ENCODE assay signal across 18 cellular contexts in the genomic region with DNA sequence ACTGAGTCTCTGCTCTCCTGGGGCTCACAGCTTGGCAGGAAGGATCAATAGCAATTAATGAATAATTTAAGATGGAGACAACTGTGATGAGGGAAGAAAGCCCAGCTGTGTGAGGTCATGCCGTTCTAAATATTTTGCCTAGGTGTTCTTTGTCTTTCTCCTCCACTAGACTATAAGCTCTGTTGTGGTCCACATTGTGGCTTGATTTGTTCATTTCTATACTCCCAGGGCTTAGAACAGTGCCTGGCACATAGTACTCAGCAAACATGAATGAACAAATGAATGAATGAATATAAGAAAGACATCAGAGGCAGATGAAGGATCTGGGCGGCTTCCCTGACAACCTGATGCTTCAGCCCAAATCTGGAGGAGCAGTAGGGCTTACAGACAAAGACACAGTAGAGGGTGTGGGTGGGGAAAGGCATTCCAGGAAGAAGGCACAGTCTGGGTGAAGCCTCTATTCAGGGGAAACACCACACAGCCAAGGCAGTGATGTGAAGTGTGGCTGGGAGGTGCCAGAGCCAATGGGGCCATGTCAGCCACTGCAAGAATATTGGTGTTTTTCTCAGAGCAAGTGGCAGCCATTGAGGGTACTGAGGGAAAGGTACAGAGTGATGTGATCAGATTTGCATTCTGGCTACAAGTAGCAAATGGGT. TPM values are rescaled to one million over a fixed set of nuclear protein-coding genes. Genes with fewer than 3 reads are reported as not detected.
DNase-seq lines count a peak whose midpoint lies in the region; ATAC-seq and TF ChIP-seq lines count a peak whose summit lies in the region.
"Had no signal": no experiment of that assay in that cellular context is flagged by ENCODE, and none has a peak within 500 bp of the region (broad histone marks: within the 10 kb centered on the region; RNA-seq: fewer than 3 reads in every experiment).

No MANE protein-coding gene starts in this region.

- CTCF ChIA-PET in mammary epithelial cell (lab: Charles Lee; ENCODE audit: low non-redundant PET), result no interaction called here

- in situ Hi-C loops in mammary epithelial cell (cut with MboI; ENCODE audit: low sequenced_read_pairs in 2 of 2), result loop anchor here in 1 of 2 donors (25.0 kb wide), 2 partner anchors 577 to 802 kb away; no protein-coding TSS in a partner anchor

- H2BK120ac ChIP-seq in neuronal stem cell (ENCODE audit: low read depth, low read length), result no peak overlapping the region

- no peak overlapping the region for H4K8ac ChIP-seq in neuronal stem cell (ENCODE audit: low read depth, low read length)

- dilution Hi-C loops in mammary epithelial cell (cut with HindIII; ENCODE audit: low sequenced_read_pairs), result no loop called here

- H3K27ac ChIP-seq in heart right ventricle (peak overlapping the region in 9 of 10 donors; percentile 50 to 77 (median 70)), mammary epithelial cell (ENCODE audit: insufficient read depth, low read depth, low read length) (peak overlapping the region; percentile 99), psoas muscle (peak overlapping the region; percentile 99), aorta (ENCODE audit: low read depth in 1 of 2, low read length in 2 of 2) (peak overlapping the region; percentile 49 to 79), neuronal stem cell (replicated peaks; ENCODE audit: low read length) (no peak overlapping the region)
- H3K27ac ChIP-seq: cardiac muscle cell, esophagus muscularis mucosa, PC-9 had no signal

- H2BK5ac ChIP-seq in neuronal stem cell (ENCODE audit: low read length), result no peak overlapping the region

- H3K36me3 ChIP-seq in heart right ventricle, result no peaks in the 10 kb centered on the region
- peaks cover 3% of the 10 kb centered on the region for H3K36me3 ChIP-seq in mammary epithelial cell (ENCODE audit: insufficient read depth, low read length)
- H3K36me3 ChIP-seq in psoas muscle (ENCODE audit: insufficient read depth in 1 of 2, low read depth in 1 of 2), result no peaks in the 10 kb centered on the region
- H3K36me3 ChIP-seq in aorta (ENCODE audit: control insufficient read depth in 1 of 2, insufficient read depth in 2 of 2, low read length in 1 of 2), result no peaks in the 10 kb centered on the region
- no peaks in the 10 kb centered on the region for H3K36me3 ChIP-seq in neuronal stem cell (replicated peaks in 1 of 2; ENCODE audit: control insufficient read depth in 2 of 2, insufficient read depth in 2 of 2, low read length in 2 of 2)
- H3K36me3 ChIP-seq: cardiac muscle cell, esophagus muscularis mucosa had no signal

- H3K14ac ChIP-seq in neuronal stem cell (ENCODE audit: low read length), result no peak overlapping the region

- peak overlapping the region; percentile 69 for H3K4me2 ChIP-seq in mammary epithelial cell (ENCODE audit: insufficient read depth, low read depth, low read length)
- no peak overlapping the region for H3K4me2 ChIP-seq in neuronal stem cell (ENCODE audit: insufficient read depth, low read length, poor library complexity, severe bottlenecking)
- H3K4me2 ChIP-seq: PC-9 had no signal

- H3K79me1 ChIP-seq in neuronal stem cell (ENCODE audit: low read depth, low read length), result no peaks in the 10 kb centered on the region

- H3K9me3 ChIP-seq in heart right ventricle, result no peaks in the 10 kb centered on the region
- H3K9me3 ChIP-seq in mammary epithelial cell (replicated peaks; ENCODE audit: insufficient read depth, low read length), result no peaks in the 10 kb centered on the region
- no peaks in the 10 kb centered on the region for H3K9me3 ChIP-seq in psoas muscle
- H3K9me3 ChIP-seq in aorta (ENCODE audit: control insufficient read depth, low read length), result no peaks in the 10 kb centered on the region
- H3K9me3 ChIP-seq in neuronal stem cell (replicated peaks in 1 of 2; ENCODE audit: control insufficient read depth in 2 of 2, insufficient read depth in 1 of 2, low read depth in 1 of 2, low read length in 2 of 2), result no peaks in the 10 kb centered on the region
- H3K9me3 ChIP-seq: esophagus muscularis mucosa had no signal

- DNase-seq in heart right ventricle (no peak), Right ventricle myocardium superior (no peak), mammary epithelial cell (no peak), psoas muscle (no peak), aorta (no peak), neuronal stem cell (ENCODE audit: low spot score) (no peak), AG08396 (ENCODE audit: low spot score) (no peak)
- DNase-seq: activated CD4-positive, alpha-beta T cell treated with anti-CD3 and anti-CD28 coated beads for 4 hours; CD4-positive, alpha-beta memory T cell; DMS53; immature natural killer cell; naive B cell; NCI-H1436 treated with DMSO at 0.1 percent for 48 hours; PC-9; stimulated activated CD4-positive, alpha-beta T cell treated with anti-CD3 and anti-CD28 coated beads, Interleukin-12 subunit alpha, Interleukin-12 subunit beta, amount 100 ng/mL, for 4 hours had no signal

- no peak overlapping the region for H2BK15ac ChIP-seq in neuronal stem cell (ENCODE audit: low read length)

- no TSS peak for BruUV-seq in mammary epithelial cell (replicated peaks; lab: Mats Ljungman, UMichigan)

- peaks cover 89% of the 10 kb centered on the region for H3K79me2 ChIP-seq in mammary epithelial cell (ENCODE audit: insufficient read depth, low read length)

- H2AK5ac ChIP-seq in neuronal stem cell (ENCODE audit: low read depth, low read length), result no peak overlapping the region

- H3K4me3 ChIP-seq in heart right ventricle, result no peak overlapping the region
- no peak overlapping the region for H3K4me3 ChIP-seq in mammary epithelial cell (replicated peaks in 1 of 3; ENCODE audit: insufficient read depth in 1 of 3, low read depth in 2 of 3, low read length in 3 of 3)
- H3K4me3 ChIP-seq in psoas muscle, result no peak overlapping the region
- H3K4me3 ChIP-seq in aorta (ENCODE audit: low read length in 2 of 2), result no peak overlapping the region
- no peak overlapping the region for H3K4me3 ChIP-seq in neuronal stem cell (ENCODE audit: low read length in 2 of 2)
- H3K4me3 ChIP-seq: cardiac muscle cell, esophagus muscularis mucosa, PC-9 had no signal

- ATAC-seq in heart right ventricle (no peak), Right ventricle myocardium superior (ENCODE audit: poor library complexity) (no peak), psoas muscle (no peak), aorta (ENCODE audit: low FRiP score) (no peak), GM19395 (IDR thresholded peaks at IDR 0.05; ENCODE audit: unreplicated experiment) (no peak)

- H3K23ac ChIP-seq in neuronal stem cell (ENCODE audit: low read depth, low read length, poor library complexity), result no peak overlapping the region

- intact Hi-C loops in heart right ventricle (cut with DNase I), result loop anchor here in 6 of 10 donors (5.0 to 10.0 kb wide), 7 partner anchors 67 to 430 kb away; no protein-coding TSS in a partner anchor
- intact Hi-C loops in Right ventricle myocardium superior (cut with DNase I), result no loop called here
- intact Hi-C loops in mammary epithelial cell (cut with micrococcal nuclease), result loop anchor here (1.0 to 10.0 kb wide), 6 partner anchors 19 to 1170 kb away; partner anchors contain the start of gene HSBP1
- intact Hi-C loops in psoas muscle (cut with DNase I), result loop anchor here in 1 of 2 donors (5.0 to 10.0 kb wide), 4 partner anchors 82 to 430 kb away; no protein-coding TSS in a partner anchor
- intact Hi-C loops in aorta (cut with DNase I), result loop anchor here (5.0 to 10.0 kb wide), 5 partner anchors 62 to 430 kb away; no protein-coding TSS in a partner anchor

- TF ChIP-seq CTCF in heart right ventricle (IDR thresholded peaks at IDR 0.05) (no peak), mammary epithelial cell (conservative IDR thresholded peaks at IDR 0.05 in 1 of 2, IDR thresholded peaks at IDR 0.05 in 1 of 2; ENCODE audit: extremely low read depth in 1 of 2, insufficient read depth in 1 of 2, low read depth in 1 of 2, low read length in 2 of 2) (no peak), psoas muscle (IDR thresholded peaks at IDR 0.05) (no peak)

- H3K9ac ChIP-seq in mammary epithelial cell (ENCODE audit: insufficient read depth, low read length), result peak overlapping the region; percentile 74
- H3K9ac ChIP-seq in neuronal stem cell (ENCODE audit: low read depth, low read length, poor library complexity), result no peak overlapping the region

- WGBS in heart right ventricle, 2 donors, result 76 to 90% methylated on average over 2 of the region's 2 CpGs
- 71% methylated on average over 1 of the region's 2 CpGs for WGBS in mammary epithelial cell (ENCODE audit: low coverage, missing lambda C conversion rate)
- 59 to 70% (median 61%) methylated on average over 2 of the region's 2 CpGs for WGBS in psoas muscle, 3 donors
- 83 to 84% methylated on average over 2 of the region's 2 CpGs for WGBS in aorta, 2 donors
- no CpG with 5 or more reads among the region's 2 CpGs for WGBS in neuronal stem cell (ENCODE audit: extremely low coverage in 2 of 2, insufficient read length in 2 of 2, insufficient replicate concordance in 1 of 2), 2 donors

- H3K4me1 ChIP-seq in heart right ventricle (peaks cover 16 to 85% (median 64%) of the 10 kb centered on the region in 9 donors), mammary epithelial cell (ENCODE audit: insufficient read depth, low read length) (peaks cover 94% of the 10 kb centered on the region), psoas muscle (peaks cover 73% of the 10 kb centered on the region), aorta (ENCODE audit: control insufficient read depth in 1 of 2, insufficient read depth in 2 of 2, low read length in 2 of 2) (peaks cover 2 to 4% of the 10 kb centered on the region in 2 donors), neuronal stem cell (ENCODE audit: control insufficient read depth in 2 of 2, insufficient read depth in 1 of 2, low read depth in 1 of 2, low read length in 2 of 2) (no peaks in the 10 kb centered on the region)

- no peak overlapping the region for H2AFZ ChIP-seq in mammary epithelial cell (ENCODE audit: low read depth, low read length)
- H2AFZ ChIP-seq in neuronal stem cell (ENCODE audit: low read length), result no peak overlapping the region
- H2AFZ ChIP-seq: PC-9 had no signal

- H3K4ac ChIP-seq in neuronal stem cell (ENCODE audit: low read length), result no peak overlapping the region

- H3K27me3 ChIP-seq in heart right ventricle (peaks cover 0 to 1% (median 0%) of the 10 kb centered on the region in 7 donors), mammary epithelial cell (ENCODE audit: insufficient read depth, low read length) (no peaks in the 10 kb centered on the region), psoas muscle (ENCODE audit: insufficient read depth in 3 of 3, low read length in 2 of 3) (no peaks in the 10 kb centered on the region), aorta (ENCODE audit: control insufficient read depth in 1 of 2, insufficient read depth in 2 of 2, low read length in 1 of 2) (no peaks in the 10 kb centered on the region), neuronal stem cell (ENCODE audit: control insufficient read depth in 3 of 3, insufficient read depth in 3 of 3, low read depth in 1 of 3, low read length in 3 of 3) (peaks cover 0 to 4% (median 0%) of the 10 kb centered on the region in 3 experiments)
- H3K27me3 ChIP-seq: cardiac muscle cell had no signal

- no peak overlapping the region for H4K91ac ChIP-seq in neuronal stem cell (ENCODE audit: low read depth, low read length, poor library complexity)

- H2BK12ac ChIP-seq in neuronal stem cell (ENCODE audit: low read length), result no peak overlapping the region

- no peaks in the 10 kb centered on the region for H4K20me1 ChIP-seq in mammary epithelial cell (ENCODE audit: insufficient read depth, low read length)

- no peak overlapping the region for H3K18ac ChIP-seq in neuronal stem cell (ENCODE audit: low read length)

RNA-seq across cellular contexts. Expression of gene CDH13, which starts 8.3 kb away (rescaled TPM):
- 100 to 1,000 TPM; 126 to 221 (median 173) TPM for total RNA-seq in heart right ventricle
- 10 to 100 TPM; 15.5 to 40.9 TPM for polyA plus RNA-seq in heart right ventricle
- 166 TPM for total RNA-seq in Right ventricle myocardium superior
- total RNA-seq in mammary epithelial cell, result 100 to 1,000 TPM; 141 to 157 TPM
- polyA plus RNA-seq in mammary epithelial cell, result 130 TPM
- polyA minus RNA-seq in mammary epithelial cell, result 141 TPM
- 10 to 100 TPM; 22.8 to 30.7 (median 29.5) TPM for total RNA-seq in psoas muscle
- 10 to 100 TPM in 2 of 3 donors, 1 to 10 TPM in 1; 6.1 to 14.0 (median 13.8) TPM for polyA plus RNA-seq in psoas muscle
- total RNA-seq in aorta, result 100 to 1,000 TPM; 159 to 265 TPM
- polyA plus RNA-seq in aorta, result 100 to 1,000 TPM in 1 of 2 donors, 10 to 100 TPM in 1; 58.9 to 157 TPM
- polyA plus RNA-seq in neuronal stem cell (2013, experiment 1 of 2), result 1.0 TPM
- 0.75 TPM for polyA plus RNA-seq in neuronal stem cell (2013, experiment 2 of 2)
- total RNA-seq: CD4-positive, alpha-beta memory T cell had no signal
- polyA plus RNA-seq: CD4-positive, alpha-beta memory T cell; immature natural killer cell had no signal
